ENCODE assay signal across 1 cellular context in genomic region chr19:36378625-36379509, GRCh38.
TF ChIP-seq lines count a peak whose summit lies in the region.

ZFP14 (minus strand) TSS chr19:36379201; CDS start chr19:36367892, 11,309 bp downstream.

TF ChIP-seq in HepG2, 621 proteins besides CTCF, POLR2A, EP300 and RAD21 (continued from another document and continues in another):
- TF ChIP-seq ZBTB14 (CRISPR knock-in tag; IDR thresholded peaks at IDR 0.05) (peak; percentile 31; the same call in 1 of the 2 replicates), GLI4 (CRISPR knock-in tag; IDR thresholded peaks at IDR 0.05; ENCODE audit: borderline replicate concordance) (no peak), GATAD1 (CRISPR knock-in tag; IDR thresholded peaks at IDR 0.05) (peak; percentile 82), NR2F1 (CRISPR knock-in tag; IDR thresholded peaks at IDR 0.05) (peak in 1 of 2 experiments; percentile 48; a peak in 1 of 4 replicates), ZNF280B (CRISPR knock-in tag; IDR thresholded peaks at IDR 0.05; ENCODE audit: borderline replicate concordance) (peak; percentile 69; the same call in 1 of the 2 replicates), ZNF674 (CRISPR knock-in tag; IDR thresholded peaks at IDR 0.05; ENCODE audit: low read depth) (no peak), KDM5A (IDR thresholded peaks at IDR 0.05; ENCODE audit: borderline replicate concordance, low read length) (peak; percentile 40; the same call in 1 of the 2 replicates), SUZ12 (IDR thresholded peaks at IDR 0.05; ENCODE audit: low read depth, low read length) (peak; percentile 69), ZNF3 (CRISPR knock-in tag; IDR thresholded peaks at IDR 0.05) (0 out of 2 replicates have a peak, but pooled peaks have one; percentile 33), SALL2 (CRISPR knock-in tag; IDR thresholded peaks at IDR 0.05) (peak; percentile 55; the same call in 1 of the 2 replicates), ETV5 (CRISPR knock-in tag; IDR thresholded peaks at IDR 0.05; ENCODE audit: borderline replicate concordance) (peak; percentile 79), MZF1 (CRISPR knock-in tag; IDR thresholded peaks at IDR 0.05; ENCODE audit: borderline replicate concordance) (no peak), ZBTB1 (CRISPR knock-in tag; IDR thresholded peaks at IDR 0.05; ENCODE audit: borderline replicate concordance) (no peak), ZMYM3 (CRISPR knock-in tag; IDR thresholded peaks at IDR 0.05) (0 out of 2 replicates have a peak, but pooled peaks have one; percentile 3), ZNF335 (CRISPR knock-in tag; IDR thresholded peaks at IDR 0.05) (peak; percentile 76), HMGXB4 (CRISPR knock-in tag; IDR thresholded peaks at IDR 0.05; ENCODE audit: borderline replicate concordance in 1 of 2, low read depth in 1 of 2) (peak; percentile 13 to 79; a peak in 2 of 4 replicates), AHR (CRISPR knock-in tag; IDR thresholded peaks at IDR 0.05) (0 out of 2 replicates have a peak, but pooled peaks have one; percentile 62), SAP130 (CRISPR knock-in tag; IDR thresholded peaks at IDR 0.05; ENCODE audit: low read depth) (peak; percentile 92), ZSCAN21 (CRISPR knock-in tag; IDR thresholded peaks at IDR 0.05; ENCODE audit: borderline replicate concordance) (no peak), HOMEZ (CRISPR knock-in tag; IDR thresholded peaks at IDR 0.05; ENCODE audit: low read depth) (peak; percentile 70; the same call in 1 of the 2 replicates), BRD4 (CRISPR knock-in tag; IDR thresholded peaks at IDR 0.05) (0 out of 2 replicates have a peak, but pooled peaks have one; percentile 47), ZNF441 (CRISPR knock-in tag; IDR thresholded peaks at IDR 0.05; ENCODE audit: borderline replicate concordance) (peak; percentile 50; the same call in 1 of the 2 replicates), ZNF776 (CRISPR knock-in tag; IDR thresholded peaks at IDR 0.05) (peak; percentile 73; the same call in 1 of the 2 replicates), NFIC (IDR thresholded peaks at IDR 0.05; ENCODE audit: low read length) (0 out of 2 replicates have a peak, but pooled peaks have one; percentile 23), CCDC6 (CRISPR knock-in tag; IDR thresholded peaks at IDR 0.05) (no peak; the same call in 1 of the 2 replicates), AGO1 (IDR thresholded peaks at IDR 0.05; ENCODE audit: low read depth, low read length, poor library complexity, severe bottlenecking) (peak; percentile 84), ZFX (CRISPR knock-in tag; IDR thresholded peaks at IDR 0.05; ENCODE audit: low read depth) (peak; percentile 90), ZNF747 (CRISPR knock-in tag; IDR thresholded peaks at IDR 0.05; ENCODE audit: borderline replicate concordance) (peak; percentile 18; the same call in 1 of the 2 replicates), ATF7-NPFF (CRISPR knock-in tag; IDR thresholded peaks at IDR 0.05; ENCODE audit: low read depth) (0 out of 2 replicates have a peak, but pooled peaks have one; percentile 21), XBP1 (CRISPR knock-in tag; IDR thresholded peaks at IDR 0.05) (0 out of 2 replicates have a peak, but pooled peaks have one; percentile 51), DR1 (CRISPR knock-in tag; IDR thresholded peaks at IDR 0.05) (peak; percentile 61; the same call in 1 of the 2 replicates), GATA4 (IDR thresholded peaks at IDR 0.05; ENCODE audit: borderline replicate concordance, low read depth) (peak; percentile 82), PHF20 (CRISPR knock-in tag; IDR thresholded peaks at IDR 0.05) (peak; percentile 73), ZBTB4 (CRISPR knock-in tag; IDR thresholded peaks at IDR 0.05; ENCODE audit: borderline replicate concordance) (peak; percentile 78; the same call in 1 of the 2 replicates), ZNF792 (CRISPR knock-in tag; IDR thresholded peaks at IDR 0.05) (peak; percentile 88; the same call in 1 of the 2 replicates), TIGD3 (CRISPR knock-in tag; IDR thresholded peaks at IDR 0.05; ENCODE audit: borderline replicate concordance) (0 out of 2 replicates have a peak, but pooled peaks have one; percentile 62), XRCC5 (optimal IDR thresholded peaks at IDR 0.05; ENCODE audit: low read length) (peak; percentile 51), GPN1 (CRISPR knock-in tag; IDR thresholded peaks at IDR 0.05; ENCODE audit: borderline replicate concordance) (no peak), MTA1 (CRISPR knock-in tag; IDR thresholded peaks at IDR 0.05; ENCODE audit: borderline replicate concordance) (0 out of 2 replicates have a peak, but pooled peaks have one; percentile 19), NFYC (CRISPR knock-in tag; IDR thresholded peaks at IDR 0.05) (0 out of 2 replicates have a peak, but pooled peaks have one; percentile 8), HNF4A (CRISPR knock-in tag; IDR thresholded peaks at IDR 0.05) (peak; percentile 39; the same call in 1 of the 2 replicates), HOXD1 (CRISPR knock-in tag; IDR thresholded peaks at IDR 0.05) (peak; percentile 37; the same call in 1 of the 2 replicates), MYPOP (CRISPR knock-in tag; IDR thresholded peaks at IDR 0.05) (peak; percentile 96), HIC2 (CRISPR knock-in tag; IDR thresholded peaks at IDR 0.05; ENCODE audit: low read depth) (no peak), CERS6 (CRISPR knock-in tag; IDR thresholded peaks at IDR 0.05) (peak; percentile 66; the same call in 1 of the 2 replicates), ZGPAT (CRISPR knock-in tag; IDR thresholded peaks at IDR 0.05) (peak; percentile 69), GATAD2A (CRISPR knock-in tag; IDR thresholded peaks at IDR 0.05) (peak; percentile 54; the same call in 1 of the 2 replicates), RBM39 (IDR thresholded peaks at IDR 0.05; ENCODE audit: low read depth, low read length, poor library complexity, severe bottlenecking) (peak; percentile 94)
